1 cellular context compared by ENCODE assay signal in genomic region chr1:26858160-26858559, GRCh38.
A peak's percentile ranks its signal among the peaks of the same experiment; 100 is the strongest.
TF ChIP-seq lines count a peak whose summit lies in the region.

No MANE protein-coding gene starts in this region.

TF ChIP-seq in HEK293, 187 proteins besides CTCF, POLR2A, EP300 and RAD21 (continued from another document):
- no peak for TF ChIP-seq AEBP2 (tag by site-specific recombination; IDR thresholded peaks at IDR 0.05; ENCODE audit: borderline replicate concordance)
- TF ChIP-seq SP7 (tag by site-specific recombination; IDR thresholded peaks at IDR 0.05), result peak; percentile 54; the same call in 1 of the 2 replicates
